In genomic region chr12:6294533-6295186, GRCh38 we compare ENCODE assay signal across 1 cellular context.
TF ChIP-seq lines count a peak whose summit lies in the region.

No MANE protein-coding gene starts in this region.

TF ChIP-seq in HepG2, 621 proteins besides CTCF, POLR2A, EP300 and RAD21 (continued from another document and continues in another):
- TF ChIP-seq ZNF609 (CRISPR knock-in tag; IDR thresholded peaks at IDR 0.05; ENCODE audit: borderline replicate concordance) (0 out of 2 replicates have a peak, but pooled peaks have one; percentile 22), ZBTB25 (CRISPR knock-in tag; IDR thresholded peaks at IDR 0.05) (peak; percentile 28; the same call in 1 of the 2 replicates), ZFY (CRISPR knock-in tag; IDR thresholded peaks at IDR 0.05) (no peak), MAFF (IDR thresholded peaks at IDR 0.05; ENCODE audit: low read depth, low read length) (no peak), ZFP36L2 (CRISPR knock-in tag; IDR thresholded peaks at IDR 0.05) (no peak), ZZZ3 (CRISPR knock-in tag; IDR thresholded peaks at IDR 0.05; ENCODE audit: borderline replicate concordance) (no peak), THAP9 (CRISPR knock-in tag; IDR thresholded peaks at IDR 0.05; ENCODE audit: borderline replicate concordance) (no peak), MXD1 (CRISPR knock-in tag; IDR thresholded peaks at IDR 0.05) (no peak), ZNF644 (CRISPR knock-in tag; IDR thresholded peaks at IDR 0.05; ENCODE audit: low read depth) (no peak), ZNF44 (CRISPR knock-in tag; IDR thresholded peaks at IDR 0.05) (no peak), ERF (CRISPR knock-in tag; IDR thresholded peaks at IDR 0.05) (no peak; the same call in 1 of the 2 replicates), ZNF598 (CRISPR knock-in tag; IDR thresholded peaks at IDR 0.05; ENCODE audit: borderline replicate concordance) (no peak), DPF2 (CRISPR knock-in tag; IDR thresholded peaks at IDR 0.05; ENCODE audit: borderline replicate concordance, low read depth) (peak; percentile 65; the same call in 1 of the 2 replicates), ARID5B (CRISPR knock-in tag; IDR thresholded peaks at IDR 0.05) (peak; percentile 79), KAT8 (CRISPR knock-in tag; IDR thresholded peaks at IDR 0.05) (no peak; the same call in 1 of the 2 replicates), ZC3H4 (CRISPR knock-in tag; IDR thresholded peaks at IDR 0.05; ENCODE audit: borderline replicate concordance) (no peak), ETV5 (CRISPR knock-in tag; IDR thresholded peaks at IDR 0.05; ENCODE audit: borderline replicate concordance) (no peak), E2F2 (CRISPR knock-in tag; IDR thresholded peaks at IDR 0.05; ENCODE audit: borderline replicate concordance) (no peak), BCL3 (CRISPR knock-in tag; IDR thresholded peaks at IDR 0.05) (no peak), ZNF605 (CRISPR knock-in tag; IDR thresholded peaks at IDR 0.05) (no peak), CENPX (CRISPR knock-in tag; IDR thresholded peaks at IDR 0.05) (no peak), ZNF501 (CRISPR knock-in tag; IDR thresholded peaks at IDR 0.05) (no peak), ZNF503 (CRISPR knock-in tag; IDR thresholded peaks at IDR 0.05) (0 out of 2 replicates have a peak, but pooled peaks have one; percentile 39), MTA1 (CRISPR knock-in tag; IDR thresholded peaks at IDR 0.05; ENCODE audit: borderline replicate concordance) (no peak), MIXL1 (CRISPR knock-in tag; IDR thresholded peaks at IDR 0.05) (peak; percentile 55; the same call in 1 of the 2 replicates), ELF3 (CRISPR knock-in tag; IDR thresholded peaks at IDR 0.05) (peak; percentile 63; the same call in 1 of the 2 replicates), ZSCAN20 (CRISPR knock-in tag; IDR thresholded peaks at IDR 0.05; ENCODE audit: borderline replicate concordance) (no peak), ZNF577 (CRISPR knock-in tag; IDR thresholded peaks at IDR 0.05; ENCODE audit: borderline replicate concordance, low read depth) (no peak), MNT (IDR thresholded peaks at IDR 0.05) (no peak), ZNF136 (CRISPR knock-in tag; IDR thresholded peaks at IDR 0.05; ENCODE audit: low read depth) (no peak), SRSF1 (optimal IDR thresholded peaks at IDR 0.05; ENCODE audit: low read depth, low read length) (no peak), ZBTB8A (CRISPR knock-in tag; IDR thresholded peaks at IDR 0.05; ENCODE audit: borderline replicate concordance, low read depth) (no peak), ZNF121 (CRISPR knock-in tag; IDR thresholded peaks at IDR 0.05) (no peak), FOXJ3 (CRISPR knock-in tag; IDR thresholded peaks at IDR 0.05; ENCODE audit: borderline replicate concordance) (peak; percentile 71; the same call in 1 of the 2 replicates), ASH2L (IDR thresholded peaks at IDR 0.05; ENCODE audit: insufficient read length, low read depth, low read length) (peak; percentile 72), ZNF30 (CRISPR knock-in tag; IDR thresholded peaks at IDR 0.05) (no peak), ZNF24 (IDR thresholded peaks at IDR 0.05) (no peak), PTBP1 (IDR thresholded peaks at IDR 0.05; ENCODE audit: low read depth, low read length, poor library complexity, severe bottlenecking) (no peak), CREB3 (CRISPR knock-in tag; IDR thresholded peaks at IDR 0.05) (no peak), ZNF567 (CRISPR knock-in tag; IDR thresholded peaks at IDR 0.05; ENCODE audit: borderline replicate concordance) (no peak), ATF7-NPFF (CRISPR knock-in tag; IDR thresholded peaks at IDR 0.05; ENCODE audit: low read depth) (no peak), SNAI1 (CRISPR knock-in tag; IDR thresholded peaks at IDR 0.05; ENCODE audit: borderline replicate concordance) (no peak)
